ENCODE assay signal across 1 cellular context in the genomic region with DNA sequence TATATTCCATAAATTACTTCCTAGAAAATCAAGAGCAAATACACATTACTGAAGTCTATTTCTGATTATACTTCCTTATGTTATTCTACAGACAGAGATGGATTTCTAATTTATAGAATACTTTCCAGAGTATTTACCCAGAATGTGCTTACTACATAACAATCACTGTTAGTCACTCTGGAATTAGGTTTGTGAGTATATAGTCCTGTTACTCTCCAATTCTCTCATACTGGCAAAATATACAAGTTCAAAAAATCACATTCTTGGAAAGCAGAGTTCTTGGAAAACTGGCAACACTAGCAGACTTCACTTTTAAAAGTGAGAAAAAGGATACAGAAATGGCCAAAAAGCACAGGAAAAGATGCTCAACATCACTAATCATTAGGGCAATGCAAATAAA.
TF ChIP-seq lines count a peak whose summit lies in the region.

No MANE protein-coding gene starts in this region.

TF ChIP-seq in endothelial cell of umbilical vein, 7 proteins besides CTCF, POLR2A, EP300 and RAD21 (continued from another document):
- TF ChIP-seq, protein P1, sequence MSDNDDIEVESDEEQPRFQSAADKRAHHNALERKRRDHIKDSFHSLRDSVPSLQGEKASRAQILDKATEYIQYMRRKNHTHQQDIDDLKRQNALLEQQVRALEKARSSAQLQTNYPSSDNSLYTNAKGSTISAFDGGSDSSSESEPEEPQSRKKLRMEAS (IDR thresholded peaks at IDR 0.05; ENCODE audit: insufficient read depth, insufficient read length), result no peak
- TF ChIP-seq EZH2 (IDR thresholded peaks at IDR 0.05; ENCODE audit: borderline replicate concordance, low read depth, low read length, severe bottlenecking) (no peak), POLR2AphosphoS5 (IDR thresholded peaks at IDR 0.05; ENCODE audit: insufficient read depth, low read depth, low read length) (no peak), FOS (IDR thresholded peaks at IDR 0.05; ENCODE audit: borderline replicate concordance, insufficient read depth, low read length) (no peak)
